In the genomic region with DNA sequence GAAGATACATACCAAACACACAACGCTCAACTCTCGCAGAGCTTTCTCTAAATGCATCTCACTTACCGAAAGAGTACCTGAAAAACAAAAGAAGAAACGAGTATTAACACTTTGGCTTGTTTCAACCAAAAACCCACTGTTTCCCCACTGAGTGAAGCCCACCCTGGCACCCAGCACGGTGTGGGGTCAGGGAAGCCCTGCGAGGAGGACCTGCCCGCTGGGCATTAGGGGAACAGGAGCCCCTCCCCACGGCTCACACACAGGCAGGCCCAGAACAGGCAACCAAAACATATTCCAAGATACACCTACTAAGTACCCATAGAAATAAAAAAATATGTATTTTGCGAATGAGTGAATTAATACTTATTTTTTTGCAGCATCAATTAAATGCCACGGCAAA, we compare ENCODE assay signal across 35 cellular contexts.
"Had no signal": no experiment of that assay in that cellular context is flagged by ENCODE, and none has a peak within 500 bp of the region (broad histone marks: within the 10 kb centered on the region; RNA-seq: fewer than 3 reads in every experiment).

No MANE protein-coding gene starts in this region.

- H3K27me3 Mint-ChIP-seq: activated B cell treated with CpG ODN at 0.5 μM for 24 hours; activated CD4-positive, alpha-beta memory T cell treated with anti-CD3 and anti-CD28 coated beads for 36 hours; activated CD4-positive, alpha-beta T cell treated with anti-CD3 and anti-CD28 coated beads, Interleukin-2, amount 10 ng/mL, durations not matched to agents 24 days and 14 days; activated CD8-positive, alpha-beta T cell treated with anti-CD3 and anti-CD28 coated beads for 36 hours; activated naive CD4-positive, alpha-beta T cell treated with anti-CD3 and anti-CD28 coated beads, Interleukin-2, amount 50 U/mL, for 24 hours; activated naive CD8-positive, alpha-beta T cell; activated naive CD8-positive, alpha-beta T cell treated with anti-CD3 and anti-CD28 coated beads, Interleukin-2, amount 10 ng/mL, durations not matched to agents 7 days and 5 days; activated naive CD8-positive, alpha-beta T cell treated with anti-CD3 and anti-CD28 coated beads, Interleukin-2, amount 50 U/mL, for 24 hours; activated T-helper 17 cell treated with anti-CD3 and anti-CD28 coated beads, Interleukin-2, amount 50 U/mL, for 72 hours; T-cell had no signal

- H3K4me3 Mint-ChIP-seq: activated B cell treated with CpG ODN at 0.5 μM for 24 hours; activated CD4-positive, alpha-beta memory T cell treated with anti-CD3 and anti-CD28 coated beads for 36 hours; activated CD4-positive, alpha-beta T cell treated with anti-CD3 and anti-CD28 coated beads, Interleukin-2, amount 10 ng/mL, durations not matched to agents 24 days and 14 days; activated CD8-positive, alpha-beta T cell treated with anti-CD3 and anti-CD28 coated beads for 36 hours; activated naive CD4-positive, alpha-beta T cell treated with anti-CD3 and anti-CD28 coated beads for 36 hours; activated naive CD4-positive, alpha-beta T cell treated with anti-CD3 and anti-CD28 coated beads, Interleukin-2, amount 50 U/mL, for 24 hours; activated naive CD8-positive, alpha-beta T cell; activated naive CD8-positive, alpha-beta T cell treated with anti-CD3 and anti-CD28 coated beads, Interleukin-2, amount 10 ng/mL, durations not matched to agents 7 days and 5 days; activated naive CD8-positive, alpha-beta T cell treated with anti-CD3 and anti-CD28 coated beads, Interleukin-2, amount 50 U/mL, for 24 hours; activated T-cell treated with anti-CD3 and anti-CD28 coated beads, Interleukin-2, amount 50 U/mL, for 4 hours; activated T-cell treated with anti-CD3 and anti-CD28 coated beads, Interleukin-2, amount 50 U/mL, for 72 hours; activated T-helper 1 cell treated with anti-CD3 and anti-CD28 coated beads, Interleukin-12 subunit alpha, Interleukin-12 subunit beta, Interleukin-2, Interleukin-4 antibody, amounts not matched to agents 30 ng/mL and 10 ng/mL and 1 ng/mL, durations not matched to agents 14 hours and 24 hours and 36 hours; activated T-helper 17 cell treated with anti-CD3 and anti-CD28 coated beads, Interleukin-2, amount 50 U/mL, for 72 hours; T-cell; T-helper 2 cell treated with Interferon-gamma antibody and Interleukin-4, amounts not matched to agents 5 μg/mL and 100 μg/mL, for 36 hours had no signal

- H3K27ac Mint-ChIP-seq: activated B cell treated with CpG ODN at 0.5 μM for 24 hours; activated CD4-positive, alpha-beta memory T cell treated with anti-CD3 and anti-CD28 coated beads for 36 hours; activated CD4-positive, alpha-beta T cell treated with anti-CD3 and anti-CD28 coated beads, Interleukin-2, amount 10 ng/mL, durations not matched to agents 24 days and 14 days; activated CD8-positive, alpha-beta T cell treated with anti-CD3 and anti-CD28 coated beads for 36 hours; activated naive CD4-positive, alpha-beta T cell treated with anti-CD3 and anti-CD28 coated beads for 36 hours; activated naive CD4-positive, alpha-beta T cell treated with anti-CD3 and anti-CD28 coated beads, Interleukin-2, amount 50 U/mL, for 24 hours; activated naive CD8-positive, alpha-beta T cell; activated naive CD8-positive, alpha-beta T cell treated with anti-CD3 and anti-CD28 coated beads, Interleukin-2, amount 10 ng/mL, durations not matched to agents 7 days and 5 days; activated naive CD8-positive, alpha-beta T cell treated with anti-CD3 and anti-CD28 coated beads, Interleukin-2, amount 50 U/mL, for 24 hours; activated T-cell treated with anti-CD3 and anti-CD28 coated beads, Interleukin-2, amount 50 U/mL, for 72 hours; activated T-helper 1 cell treated with anti-CD3 and anti-CD28 coated beads, Interleukin-12 subunit alpha, Interleukin-12 subunit beta, Interleukin-2, Interleukin-4 antibody, amounts not matched to agents 30 ng/mL and 10 ng/mL and 1 ng/mL, durations not matched to agents 14 hours and 24 hours and 36 hours; activated T-helper 17 cell treated with anti-CD3 and anti-CD28 coated beads, Interleukin-2, amount 50 U/mL, for 72 hours; T-cell; T-helper 2 cell treated with Interferon-gamma antibody and Interleukin-4, amounts not matched to agents 5 μg/mL and 100 μg/mL, for 36 hours had no signal

- H3K36me3 ChIP-seq: brain microvascular endothelial cell, breast epithelium had no signal

- ATAC-seq: activated CD8-positive, alpha-beta T cell treated with anti-CD3 and anti-CD28 coated beads for 36 hours; activated naive CD8-positive, alpha-beta T cell treated with anti-CD3 and anti-CD28 coated beads, Interleukin-2, amount 50 U/mL, for 24 hours; activated T-cell treated with anti-CD3 and anti-CD28 coated beads, Interleukin-2, amount 50 U/mL, for 4 hours; activated T-cell treated with anti-CD3 and anti-CD28 coated beads, Interleukin-2, amount 50 U/mL, for 72 hours; activated T-helper 17 cell treated with anti-CD3 and anti-CD28 coated beads, Interleukin-2, amount 50 U/mL, for 72 hours; body of pancreas; T-cell had no signal

- DNase-seq: activated B cell treated with CpG ODN at 0.5 μM for 24 hours; activated CD4-positive, alpha-beta memory T cell treated with anti-CD3 and anti-CD28 coated beads for 36 hours; activated CD4-positive, alpha-beta T cell treated with anti-CD3 and anti-CD28 coated beads for 4 hours; activated CD4-positive, alpha-beta T cell treated with anti-CD3 and anti-CD28 coated beads, Interleukin-2, amount 10 ng/mL, durations not matched to agents 24 days and 14 days; activated CD4-positive, alpha-beta T cell treated with anti-CD3 and anti-CD28 coated beads, Interleukin-2, amount 50 U/mL, for 1 hour; activated CD4-positive, alpha-beta T cell treated with anti-CD3 and anti-CD28 coated beads, Interleukin-2, amount 50 U/mL, for 4 hours; activated CD4-positive, CD25-positive, alpha-beta regulatory T cell treated with anti-CD3 and anti-CD28 coated beads, Interleukin-2, amount 50 U/mL, for 72 hours; activated CD8-positive, alpha-beta memory T cell treated with anti-CD3 and anti-CD28 coated beads, Interleukin-2, amount 50 U/mL, for 4 hours; activated CD8-positive, alpha-beta T cell treated with anti-CD3 and anti-CD28 coated beads for 36 hours; activated effector memory CD4-positive, alpha-beta T cell treated with anti-CD3 and anti-CD28 coated beads, Interleukin-2, amount 50 U/mL, for 16 hours; activated gamma-delta T cell treated with Interleukin-2 at 50 U/mL for 16 hours; activated naive CD4-positive, alpha-beta T cell; activated naive CD4-positive, alpha-beta T cell treated with anti-CD3 and anti-CD28 coated beads for 36 hours; activated naive CD8-positive, alpha-beta T cell treated with anti-CD3 and anti-CD28 coated beads, Interleukin-2, amount 10 ng/mL, durations not matched to agents 7 days and 5 days; activated naive CD8-positive, alpha-beta T cell treated with anti-CD3 and anti-CD28 coated beads, Interleukin-2, amount 50 U/mL, for 24 hours; activated T-cell treated with anti-CD3 and anti-CD28 coated beads for 4 hours; activated T-cell treated with anti-CD3 and anti-CD28 coated beads, Interleukin-2, amount 50 U/mL, for 1 hour; activated T-cell treated with anti-CD3 and anti-CD28 coated beads, Interleukin-2, amount 50 U/mL, for 4 hours; activated T-cell treated with anti-CD3 and anti-CD28 coated beads, Interleukin-2, amount 50 U/mL, for 72 hours; amygdala; anterior cingulate cortex; body of pancreas; brain microvascular endothelial cell; central memory CD4-positive, alpha-beta T cell; cerebellar nuclear complex; T-cell; T-helper 2 cell; T-helper 9 cell had no signal

- H3K4me1 ChIP-seq: body of pancreas, breast epithelium had no signal

- H3K4me1 Mint-ChIP-seq: activated B cell treated with CpG ODN at 0.5 μM for 24 hours; activated CD4-positive, alpha-beta T cell treated with anti-CD3 and anti-CD28 coated beads, Interleukin-2, amount 10 ng/mL, durations not matched to agents 24 days and 14 days; activated naive CD4-positive, alpha-beta T cell treated with anti-CD3 and anti-CD28 coated beads, Interleukin-2, amount 50 U/mL, for 24 hours; activated naive CD8-positive, alpha-beta T cell treated with anti-CD3 and anti-CD28 coated beads, Interleukin-2, amount 10 ng/mL, durations not matched to agents 7 days and 5 days; activated T-helper 17 cell treated with anti-CD3 and anti-CD28 coated beads, Interleukin-2, amount 50 U/mL, for 72 hours had no signal

- H3K36me3 Mint-ChIP-seq: activated naive CD4-positive, alpha-beta T cell treated with anti-CD3 and anti-CD28 coated beads, Interleukin-2, amount 50 U/mL, for 24 hours; activated naive CD8-positive, alpha-beta T cell treated with anti-CD3 and anti-CD28 coated beads, Interleukin-2, amount 10 ng/mL, durations not matched to agents 7 days and 5 days had no signal

- H3K27me3 ChIP-seq: body of pancreas, brain microvascular endothelial cell, breast epithelium had no signal

- H3K9me3 Mint-ChIP-seq: activated B cell treated with CpG ODN at 0.5 μM for 24 hours; activated CD4-positive, alpha-beta memory T cell treated with anti-CD3 and anti-CD28 coated beads for 36 hours; activated CD4-positive, alpha-beta T cell treated with anti-CD3 and anti-CD28 coated beads, Interleukin-2, amount 10 ng/mL, durations not matched to agents 24 days and 14 days; activated CD8-positive, alpha-beta T cell treated with anti-CD3 and anti-CD28 coated beads for 36 hours; activated naive CD4-positive, alpha-beta T cell treated with anti-CD3 and anti-CD28 coated beads for 36 hours; activated naive CD4-positive, alpha-beta T cell treated with anti-CD3 and anti-CD28 coated beads, Interleukin-2, amount 50 U/mL, for 24 hours; activated naive CD8-positive, alpha-beta T cell treated with anti-CD3 and anti-CD28 coated beads, Interleukin-2, amount 10 ng/mL, durations not matched to agents 7 days and 5 days; activated naive CD8-positive, alpha-beta T cell treated with anti-CD3 and anti-CD28 coated beads, Interleukin-2, amount 50 U/mL, for 24 hours; activated T-cell treated with anti-CD3 and anti-CD28 coated beads, Interleukin-2, amount 50 U/mL, for 4 hours; activated T-cell treated with anti-CD3 and anti-CD28 coated beads, Interleukin-2, amount 50 U/mL, for 72 hours; activated T-helper 1 cell treated with anti-CD3 and anti-CD28 coated beads, Interleukin-12 subunit alpha, Interleukin-12 subunit beta, Interleukin-2, Interleukin-4 antibody, amounts not matched to agents 30 ng/mL and 10 ng/mL and 1 ng/mL, durations not matched to agents 14 hours and 24 hours and 36 hours; activated T-helper 17 cell treated with anti-CD3 and anti-CD28 coated beads, Interleukin-2, amount 50 U/mL, for 72 hours; T-cell; T-helper 2 cell treated with Interferon-gamma antibody and Interleukin-4, amounts not matched to agents 5 μg/mL and 100 μg/mL, for 36 hours had no signal

- H3K9me3 ChIP-seq: body of pancreas, breast epithelium had no signal

- H3K4me3 ChIP-seq: body of pancreas, breast epithelium had no signal

- H3K27ac ChIP-seq: body of pancreas, brain microvascular endothelial cell, breast epithelium, VCaP had no signal
